ENCODE assay signal across 8 cellular contexts in genomic region chr11:118437736-118438125, GRCh38. TPM values are rescaled to one million over a fixed set of nuclear protein-coding genes. Genes with fewer than 3 reads are reported as not detected.
DNase-seq lines count a peak whose midpoint lies in the region; ATAC-seq and TF ChIP-seq lines count a peak whose summit lies in the region.

No MANE protein-coding gene starts in this region.

- peak overlapping the region; percentile 88 for H3K4me3 Mint-ChIP-seq in activated CD8-positive, alpha-beta memory T cell treated with anti-CD3 and anti-CD28 coated beads, Interleukin-2, amount 10 ng/mL, durations not matched to agents 7 days and 5 days
- peak overlapping the region; percentile 94 to 99 (median 96) for H3K4me3 Mint-ChIP-seq in brain

- peaks cover 17% of the 10 kb centered on the region for H3K36me3 Mint-ChIP-seq in activated CD8-positive, alpha-beta memory T cell treated with anti-CD3 and anti-CD28 coated beads, Interleukin-2, amount 10 ng/mL, durations not matched to agents 7 days and 5 days
- peaks cover 18% of the 10 kb centered on the region for H3K36me3 Mint-ChIP-seq in brain

- peak overlapping the region; percentile 94 for H3K27ac Mint-ChIP-seq in activated CD8-positive, alpha-beta memory T cell treated with anti-CD3 and anti-CD28 coated beads, Interleukin-2, amount 10 ng/mL, durations not matched to agents 7 days and 5 days
- H3K27ac Mint-ChIP-seq in brain = peak overlapping the region; percentile 93 to 100 (median 98)

- no peak for TF ChIP-seq CTCF in brain (conservative IDR thresholded peaks at IDR 0.05)

- no peak for ATAC-seq in activated CD8-positive, alpha-beta memory T cell treated with anti-CD3 and anti-CD28 coated beads, Interleukin-2, amount 10 ng/mL, durations not matched to agents 7 days and 5 days
- peak; percentile 38 for ATAC-seq in left lobe of liver

- no peaks in the 10 kb centered on the region for H3K9me3 Mint-ChIP-seq in activated CD8-positive, alpha-beta memory T cell treated with anti-CD3 and anti-CD28 coated beads, Interleukin-2, amount 10 ng/mL, durations not matched to agents 7 days and 5 days (ENCODE audit: low read depth)
- no peaks in the 10 kb centered on the region for H3K9me3 Mint-ChIP-seq in brain

- H3K4me1 Mint-ChIP-seq in activated CD8-positive, alpha-beta memory T cell treated with anti-CD3 and anti-CD28 coated beads, Interleukin-2, amount 10 ng/mL, durations not matched to agents 7 days and 5 days = peaks cover 51% of the 10 kb centered on the region
- H3K4me1 Mint-ChIP-seq in brain = peaks cover 58% of the 10 kb centered on the region

- H3K27me3 Mint-ChIP-seq in activated CD8-positive, alpha-beta memory T cell treated with anti-CD3 and anti-CD28 coated beads, Interleukin-2, amount 10 ng/mL, durations not matched to agents 7 days and 5 days = no peaks in the 10 kb centered on the region
- H3K27me3 Mint-ChIP-seq in brain = peaks cover 15% of the 10 kb centered on the region

- CTCF ChIA-PET in activated CD8-positive, alpha-beta memory T cell treated with anti-CD3 and anti-CD28 coated beads, Interleukin-2, amount 10 ng/mL, durations not matched to agents 7 days and 5 days (lab: Charles Lee) = interaction anchor here (1.0 kb wide), 1 partner anchor 51 kb away, joined by 3 read pairs; no protein-coding TSS in a partner anchor

- peak; percentile 58 for DNase-seq in activated CD8-positive, alpha-beta memory T cell treated with anti-CD3 and anti-CD28 coated beads, Interleukin-2, amount 10 ng/mL, durations not matched to agents 7 days and 5 days
- no peak for DNase-seq in activated CD8-positive, alpha-beta memory T cell treated with anti-CD3 and anti-CD28 coated beads for 24 hours
- DNase-seq in SHP77 (lab: John Stamatoyannopoulos, UW) = peak; percentile 7 to 60
- DNase-seq in left lobe of liver (ENCODE audit: low spot score) = peak; percentile 64
- DNase-seq in stimulated activated CD4-positive, alpha-beta T cell treated with anti-CD3 and anti-CD28 coated beads, Interleukin-4, amount 100 ng/mL, for 24 hours = peak; percentile 36
- no peak for DNase-seq in HK-2 (ENCODE audit: unreplicated experiment)
- no peak for DNase-seq in hippocampal formation (lab: John Stamatoyannopoulos, UW)

RNA-seq across cellular contexts. Expression of gene KMT2A, which starts 1.4 kb away (rescaled TPM):
- total RNA-seq in activated CD8-positive, alpha-beta memory T cell treated with anti-CD3 and anti-CD28 coated beads, Interleukin-2, amount 10 ng/mL, durations not matched to agents 7 days and 5 days = 100 to 1,000 TPM; 116 to 125 TPM
- 35.4 TPM for polyA plus RNA-seq in brain (ENCODE audit: insufficient read depth, low read depth, low replicate concordance)
- 20.4 TPM for total RNA-seq in left lobe of liver

RNA-seq across cellular contexts. Expression of gene ATP5MG, which starts 36.3 kb away (rescaled TPM):
- 100 to 1,000 TPM; 278 to 295 TPM for total RNA-seq in activated CD8-positive, alpha-beta memory T cell treated with anti-CD3 and anti-CD28 coated beads, Interleukin-2, amount 10 ng/mL, durations not matched to agents 7 days and 5 days
- 385 TPM for polyA plus RNA-seq in brain (ENCODE audit: insufficient read depth, low read depth, low replicate concordance)
- total RNA-seq in left lobe of liver = 94.9 TPM

Comparison
In these comparisons a context has a peak if more than half of its experiments do, and no peak if none do; other contexts are left out.
1. DNase-seq: peak in activated CD8-positive, alpha-beta memory T cell treated with anti-CD3 and anti-CD28 coated beads, Interleukin-2, amount 10 ng/mL, durations not matched to agents 7 days and 5 days (single experiment), SHP77 (2 of 2), left lobe of liver (single experiment) and stimulated activated CD4-positive, alpha-beta T cell treated with anti-CD3 and anti-CD28 coated beads, Interleukin-4, amount 100 ng/mL, for 24 hours (single experiment); none in activated CD8-positive, alpha-beta memory T cell treated with anti-CD3 and anti-CD28 coated beads for 24 hours (single experiment), HK-2 (single experiment) and hippocampal formation (0 of 2).